In genomic region chr7:98869374-98870070, GRCh38 we compare ENCODE assay signal across 8 cellular contexts. TPM values are rescaled to one million over a fixed set of nuclear protein-coding genes. Genes with fewer than 3 reads are reported as not detected.
DNase-seq lines count a peak whose midpoint lies in the region; ATAC-seq and TF ChIP-seq lines count a peak whose summit lies in the region.

Gene TMEM130 (minus strand): TSS chr7:98870014. CDS start chr7:98869861, 153 bp downstream.

- H3K4me3 ChIP-seq in iPS DF 6.9 (ENCODE audit: low read length), result peak within 1 kb of the TSS; percentile 81; the same call in 1 of the 2 replicates
- H3K4me3 ChIP-seq in body of pancreas, result no peak within 1 kb of the TSS

- WGBS in iPS DF 6.9 (ENCODE audit: insufficient coverage, insufficient read length), result no CpG with 5 or more reads among the region's 76 CpGs
- 2% methylated on average over 62 of the region's 76 CpGs; no CpG with 5 or more reads in 1 of the 2 donors for WGBS in body of pancreas, 2 donors

- H3K27me3 Mint-ChIP-seq in activated CD4-positive, alpha-beta T cell treated with anti-CD3 and anti-CD28 coated beads, Interleukin-2, amount 10 ng/mL, durations not matched to agents 24 days and 14 days, result peaks cover 22% of the 10 kb centered on the region
- peaks cover 19% of the 10 kb centered on the region for H3K27me3 Mint-ChIP-seq in activated T-cell treated with anti-CD3 and anti-CD28 coated beads, Interleukin-2, amount 50 U/mL, for 72 hours (ENCODE audit: low read depth)
- peaks cover 9% of the 10 kb centered on the region for H3K27me3 Mint-ChIP-seq in stimulated activated naive CD8-positive, alpha-beta T cell treated with anti-CD3 and anti-CD28 coated beads, Interleukin-15, Interleukin-2, amounts not matched to agents 100 ng/mL and 50 ng/mL, for 24 hours

- no peak within 1 kb of the TSS for H3K27ac Mint-ChIP-seq in activated CD4-positive, alpha-beta T cell treated with anti-CD3 and anti-CD28 coated beads, Interleukin-2, amount 10 ng/mL, durations not matched to agents 24 days and 14 days
- H3K27ac Mint-ChIP-seq in activated T-cell treated with anti-CD3 and anti-CD28 coated beads, Interleukin-2, amount 50 U/mL, for 72 hours, result peak within 1 kb of the TSS; percentile 28
- H3K27ac Mint-ChIP-seq in stimulated activated naive CD8-positive, alpha-beta T cell treated with anti-CD3 and anti-CD28 coated beads, Interleukin-15, Interleukin-2, amounts not matched to agents 100 ng/mL and 50 ng/mL, for 24 hours, result no peak within 1 kb of the TSS

- H3K4me1 Mint-ChIP-seq in activated CD4-positive, alpha-beta T cell treated with anti-CD3 and anti-CD28 coated beads, Interleukin-2, amount 10 ng/mL, durations not matched to agents 24 days and 14 days, result peaks cover 3% of the 10 kb centered on the region
- H3K4me1 Mint-ChIP-seq in activated T-cell treated with anti-CD3 and anti-CD28 coated beads, Interleukin-2, amount 50 U/mL, for 72 hours (ENCODE audit: low read depth), result peaks cover 6% of the 10 kb centered on the region
- H3K4me1 Mint-ChIP-seq in stimulated activated naive CD8-positive, alpha-beta T cell treated with anti-CD3 and anti-CD28 coated beads, Interleukin-15, Interleukin-2, amounts not matched to agents 100 ng/mL and 50 ng/mL, for 24 hours (ENCODE audit: low read depth), result no peaks in the 10 kb centered on the region

- intact Hi-C loops in activated CD4-positive, alpha-beta T cell treated with anti-CD3 and anti-CD28 coated beads, Interleukin-2, amount 10 ng/mL, durations not matched to agents 24 days and 14 days (cut with micrococcal nuclease), result no loop called here
- intact Hi-C loops in body of pancreas (cut with DNase I), result no loop called here

- H3K27me3 ChIP-seq in iPS DF 6.9 (ENCODE audit: control insufficient read depth, insufficient read depth, low read length) (peaks cover 9% of the 10 kb centered on the region; the same call in 1 of the 2 replicates), body of pancreas (peaks cover 0 to 6% of the 10 kb centered on the region in 2 donors)

- peaks cover 5% of the 10 kb centered on the region; the same call in 1 of the 2 replicates for H3K4me1 ChIP-seq in iPS DF 6.9 (ENCODE audit: control insufficient read depth, insufficient read depth, low read length)
- peaks cover 13% of the 10 kb centered on the region for H3K4me1 ChIP-seq in body of pancreas

- TF ChIP-seq POLR2A in body of pancreas (IDR thresholded peaks at IDR 0.05), result no peak

- no peaks in the 10 kb centered on the region for H3K9me3 Mint-ChIP-seq in activated CD4-positive, alpha-beta T cell treated with anti-CD3 and anti-CD28 coated beads, Interleukin-2, amount 10 ng/mL, durations not matched to agents 24 days and 14 days
- no peaks in the 10 kb centered on the region for H3K9me3 Mint-ChIP-seq in activated T-cell treated with anti-CD3 and anti-CD28 coated beads, Interleukin-2, amount 50 U/mL, for 72 hours
- H3K9me3 Mint-ChIP-seq in stimulated activated naive CD8-positive, alpha-beta T cell treated with anti-CD3 and anti-CD28 coated beads, Interleukin-15, Interleukin-2, amounts not matched to agents 100 ng/mL and 50 ng/mL, for 24 hours, result no peaks in the 10 kb centered on the region

- no peak for DNase-seq in activated CD4-positive, alpha-beta T cell treated with anti-CD3 and anti-CD28 coated beads, Interleukin-2, amount 10 ng/mL, durations not matched to agents 24 days and 14 days
- DNase-seq in activated CD4-positive, alpha-beta T cell treated with anti-CD3 and anti-CD28 coated beads, Interleukin-2, amount 50 U/mL, for 1 hour, result no peak
- DNase-seq in activated T-cell treated with anti-CD3 and anti-CD28 coated beads, Interleukin-2, amount 50 U/mL, for 72 hours, result no peak
- DNase-seq in iPS DF 6.9 (ENCODE audit: low read depth, low spot score) (no peak), NCI-H1694 treated with DMSO at 0.1 percent for 48 hours (lab: John Stamatoyannopoulos, UW) (no peak), body of pancreas (no peak)

- ATAC-seq in activated T-cell treated with anti-CD3 and anti-CD28 coated beads, Interleukin-2, amount 50 U/mL, for 72 hours (replicated peaks in 1 of 2), result peak; percentile 44 to 48
- no peak for ATAC-seq in body of pancreas
- no peak for ATAC-seq in HG03521 (IDR thresholded peaks at IDR 0.05; ENCODE audit: unreplicated experiment)

- H3K36me3 ChIP-seq in iPS DF 6.9 (ENCODE audit: control insufficient read depth, insufficient read depth, low read length) (no peaks in the 10 kb centered on the region), body of pancreas (replicated peaks in 1 of 2; ENCODE audit: insufficient read depth in 1 of 2, low read depth in 2 of 2) (no peaks in the 10 kb centered on the region)

- H3K4me3 Mint-ChIP-seq in activated CD4-positive, alpha-beta T cell treated with anti-CD3 and anti-CD28 coated beads, Interleukin-2, amount 10 ng/mL, durations not matched to agents 24 days and 14 days, result peak within 1 kb of the TSS; percentile 83
- H3K4me3 Mint-ChIP-seq in activated T-cell treated with anti-CD3 and anti-CD28 coated beads, Interleukin-2, amount 50 U/mL, for 72 hours, result peak within 1 kb of the TSS; percentile 84
- H3K4me3 Mint-ChIP-seq in stimulated activated naive CD8-positive, alpha-beta T cell treated with anti-CD3 and anti-CD28 coated beads, Interleukin-15, Interleukin-2, amounts not matched to agents 100 ng/mL and 50 ng/mL, for 24 hours, result peak within 1 kb of the TSS; percentile 72

- H3K9me3 ChIP-seq in iPS DF 6.9 (ENCODE audit: control insufficient read depth, insufficient read depth, low read length) (no peaks in the 10 kb centered on the region), body of pancreas (no peaks in the 10 kb centered on the region)

- no peaks in the 10 kb centered on the region for H3K36me3 Mint-ChIP-seq in activated CD4-positive, alpha-beta T cell treated with anti-CD3 and anti-CD28 coated beads, Interleukin-2, amount 10 ng/mL, durations not matched to agents 24 days and 14 days (ENCODE audit: low read depth)
- no peaks in the 10 kb centered on the region for H3K36me3 Mint-ChIP-seq in activated T-cell treated with anti-CD3 and anti-CD28 coated beads, Interleukin-2, amount 50 U/mL, for 72 hours (ENCODE audit: insufficient read depth in 2 of 2)
- H3K36me3 Mint-ChIP-seq in stimulated activated naive CD8-positive, alpha-beta T cell treated with anti-CD3 and anti-CD28 coated beads, Interleukin-15, Interleukin-2, amounts not matched to agents 100 ng/mL and 50 ng/mL, for 24 hours (ENCODE audit: low read depth), result no peaks in the 10 kb centered on the region

- TF ChIP-seq CTCF in body of pancreas (IDR thresholded peaks at IDR 0.05), result no peak

- no peak within 1 kb of the TSS for H3K27ac ChIP-seq in iPS DF 6.9 (ENCODE audit: low read length)
- H3K27ac ChIP-seq in body of pancreas, result no peak within 1 kb of the TSS

RNA-seq across cellular contexts. Expression of gene TMEM130, which starts in this region (rescaled TPM):
- total RNA-seq in activated CD4-positive, alpha-beta T cell treated with anti-CD3 and anti-CD28 coated beads, Interleukin-2, amount 10 ng/mL, durations not matched to agents 24 days and 14 days, result 0.66 TPM in 1 of 2 replicates, not detected in the other
- total RNA-seq in activated T-cell treated with anti-CD3 and anti-CD28 coated beads, Interleukin-2, amount 50 U/mL, for 72 hours, result 1 to 10 TPM in 1 of 2 donors, under 1 TPM in 1; 0.35 to 2.0 TPM
- under 1 TPM; 0.52 to 0.66 TPM for total RNA-seq in body of pancreas

Comparison
In these comparisons a context has a peak if more than half of its experiments do, and no peak if none do; other contexts are left out.
1. ATAC-seq: peak in activated T-cell treated with anti-CD3 and anti-CD28 coated beads, Interleukin-2, amount 50 U/mL, for 72 hours (2 of 2); none in body of pancreas (single experiment) and HG03521 (single experiment).
2. Peak in every context shown above with its lines, with median percentiles within 50 percentile points of each other: H3K4me3 Mint-ChIP-seq.